10 cellular contexts compared by ENCODE assay signal in genomic region chr6:110170081-110170480, GRCh38.
"Had no signal": no experiment of that assay in that cellular context is flagged by ENCODE, and none has a peak within 500 bp of the region (broad histone marks: within the 10 kb centered on the region; RNA-seq: fewer than 3 reads in every experiment).

No MANE protein-coding gene starts in this region.

- H3K27ac Mint-ChIP-seq: H9, HFFc6 had no signal

- ATAC-seq: HCT116 had no signal

- H3K9me3 Mint-ChIP-seq: H9, HFFc6 had no signal

- H3K27ac ChIP-seq: GM23248 had no signal

- H3K9me3 ChIP-seq: HAP-1 had no signal

- H3K4me3 ChIP-seq: GM23248, HAP-1 had no signal

- H3K9ac ChIP-seq: GM23248 had no signal

- H2AFZ ChIP-seq: GM23248 had no signal

- DNase-seq: GM23248, GOT3, H7, H9, HCEC 1CT, HFFc6 had no signal

- H3K4me3 Mint-ChIP-seq: H9, HFFc6 had no signal

- H3K36me3 ChIP-seq: HAP-1 had no signal

- FAIRE-seq: H1, H54 had no signal
